In the genomic region with DNA sequence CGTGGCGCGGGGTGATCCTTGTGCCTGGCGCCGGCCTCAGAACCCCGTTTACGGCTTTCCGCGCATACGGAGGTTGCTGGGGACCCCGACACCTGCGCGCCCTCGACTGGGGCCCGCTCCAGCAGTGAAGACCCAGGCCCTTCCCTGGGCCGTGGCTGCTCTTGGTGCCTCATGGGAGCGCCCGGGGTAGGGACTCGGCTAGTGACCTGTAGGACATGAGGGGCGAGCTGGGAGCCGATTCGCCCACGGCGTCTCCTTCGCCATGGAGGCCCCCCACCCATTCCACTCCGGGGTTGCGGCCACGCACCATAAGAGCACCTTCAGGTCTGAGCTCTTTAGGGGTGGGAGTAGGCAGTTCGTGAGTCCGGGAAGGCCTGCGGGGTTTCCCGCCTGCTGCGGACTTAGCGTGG, we compare ENCODE assay signal across 9 cellular contexts. TPM values are rescaled to one million over a fixed set of nuclear protein-coding genes. Genes with fewer than 3 reads are reported as not detected.
DNase-seq lines count a peak whose midpoint lies in the region; ATAC-seq and TF ChIP-seq lines count a peak whose summit lies in the region.
"Had no signal": no experiment of that assay in that cellular context is flagged by ENCODE, and none has a peak within 500 bp of the region (broad histone marks: within the 10 kb centered on the region; RNA-seq: fewer than 3 reads in every experiment).

No MANE protein-coding gene starts in this region.

- no peaks in the 10 kb centered on the region for H3K36me3 ChIP-seq in H7 (replicated peaks; ENCODE audit: control insufficient read depth, insufficient read depth, low read length)

- intact Hi-C loops in left colon (cut with DNase I, micrococcal nuclease), result no loop called here

- H3K27me3 ChIP-seq in H7 (ENCODE audit: control insufficient read depth, insufficient read depth, low read length), result peaks cover 91% of the 10 kb centered on the region

- TF ChIP-seq CTCF in astrocyte of the spinal cord (IDR thresholded peaks at IDR 0.05; ENCODE audit: low read depth, low read length), result no peak

- DNase-seq in H7, result peak; percentile 75
- no peak for DNase-seq in astrocyte of the spinal cord (ENCODE audit: low read depth, low spot score)
- no peak for DNase-seq in left colon
- DNase-seq in skeletal muscle cell (ENCODE audit: low read depth), result no peak
- DNase-seq in NCI-H82 treated with DMSO at 0.1 percent for 48 hours (lab: John Stamatoyannopoulos, UW; ENCODE audit: unreplicated experiment), result no peak
- no peak for DNase-seq in retina
- no peak for DNase-seq in globus pallidus (ENCODE audit: low spot score)
- DNase-seq in mesenteric fat pad (ENCODE audit: low spot score), result no peak

- in situ Hi-C loops in astrocyte of the spinal cord (cut with HindIII; ENCODE audit: low sequenced_read_pairs), result no loop called here

- H3K4me3 ChIP-seq in H7 (ENCODE audit: insufficient read depth, low read depth, low read length) (peak overlapping the region; percentile 39), astrocyte of the spinal cord (ENCODE audit: low read depth, low read length) (peak overlapping the region; percentile 38), skeletal muscle cell (ENCODE audit: low read depth, low read length) (peak overlapping the region; percentile 44)

- ATAC-seq in left colon, result peak; percentile 27

RNA-seq across cellular contexts. Expression of a gene that starts 14.2 kb away (rescaled TPM):
- total RNA-seq in H7 (2014; rRNA removed; shearing (Covaris generic)), result 0.04 TPM in 1 of 2 replicates, not detected in the other
- under 1 TPM; 0.22 to 0.24 TPM for total RNA-seq in left colon
- total RNA-seq in mesenteric fat pad, result not detected
- total RNA-seq: dermis blood vessel endothelial cell had no signal
